In genomic region chr19:10565567-10566407, GRCh38 we compare ENCODE assay signal across 8 cellular contexts. TPM values are rescaled to one million over a fixed set of nuclear protein-coding genes. Genes with fewer than 3 reads are reported as not detected.
DNase-seq lines count a peak whose midpoint lies in the region; ATAC-seq and TF ChIP-seq lines count a peak whose summit lies in the region.

Gene KRI1, minus strand, starts transcription at chr19:10566010. Its CDS starts 11 bp downstream, at chr19:10565999.

- peaks cover 38% of the 10 kb centered on the region for H3K36me3 Mint-ChIP-seq in activated CD4-positive, alpha-beta T cell treated with anti-CD3 and anti-CD28 coated beads for 36 hours (ENCODE audit: low read depth)

- H3K27me3 ChIP-seq in BE2C: no peaks in the 10 kb centered on the region
- no peaks in the 10 kb centered on the region for H3K27me3 ChIP-seq in layer of hippocampus (ENCODE audit: control insufficient read depth, insufficient read depth, low read length)

- peaks cover 5% of the 10 kb centered on the region for H3K4me1 ChIP-seq in BE2C

- H3K36me3 ChIP-seq in BE2C: peaks cover 11% of the 10 kb centered on the region

- peak; percentile 75 for TF ChIP-seq POLR2A in GM19193 (IDR thresholded peaks at IDR 0.05; ENCODE audit: extremely low read depth, insufficient read depth, insufficient read length)

- H3K9me3 Mint-ChIP-seq in activated CD4-positive, alpha-beta T cell treated with anti-CD3 and anti-CD28 coated beads for 36 hours (ENCODE audit: low read depth): no peaks in the 10 kb centered on the region

- POLR2A ChIA-PET in activated CD4-positive, alpha-beta T cell treated with anti-CD3 and anti-CD28 coated beads for 36 hours (lab: Charles Lee): interaction anchor here (0.5 to 1.0 kb wide), 6 partner anchors 13 to 659 kb away, joined by 3 to 4 read pairs (median 3); no protein-coding TSS in a partner anchor

- ATAC-seq in HG03442 (IDR thresholded peaks at IDR 0.05; ENCODE audit: unreplicated experiment): peak; percentile 49
- peak; percentile 39 for ATAC-seq in activated CD4-positive, alpha-beta T cell treated with anti-CD3 and anti-CD28 coated beads for 36 hours

- H3K4me1 Mint-ChIP-seq in activated CD4-positive, alpha-beta T cell treated with anti-CD3 and anti-CD28 coated beads for 36 hours: peaks cover 34% of the 10 kb centered on the region

- TF ChIP-seq CTCF in BE2C (IDR thresholded peaks at IDR 0.05; ENCODE audit: low read depth, low read length): peak; percentile 27; the same call in 1 of the 2 replicates
- peak; percentile 24 for TF ChIP-seq CTCF in choroid plexus epithelial cell (conservative IDR thresholded peaks at IDR 0.05; ENCODE audit: low read depth, low read length)

- no peaks in the 10 kb centered on the region for H3K9me3 ChIP-seq in BE2C

- intact Hi-C loops in activated CD4-positive, alpha-beta T cell treated with anti-CD3 and anti-CD28 coated beads for 36 hours (cut with DNase I, micrococcal nuclease): loop anchor here (1.0 to 5.0 kb wide), 18 partner anchors 12 to 527 kb away; partner anchors contain the start of genes ATG4D (in 2 of the 2), CDC37 (in 1 of the 2), ICAM5 (in 1 of the 2) and MRPL4 (in 1 of the 2)

- H3K4me3 ChIP-seq in BE2C (ENCODE audit: low read depth, low read length) (peak within 1 kb of the TSS; percentile 72), choroid plexus epithelial cell (ENCODE audit: low read depth, low read length) (peak within 1 kb of the TSS; percentile 90)

- CTCF ChIA-PET in activated CD4-positive, alpha-beta T cell treated with anti-CD3 and anti-CD28 coated beads for 36 hours (lab: Charles Lee): interaction anchor here (0.5 to 2.2 kb wide), 12 partner anchors 10 to 630 kb away, joined by 3 to 10 read pairs (median 3); partner anchors contain the start of gene TMED1

- peak within 1 kb of the TSS; percentile 98 for H3K4me3 Mint-ChIP-seq in activated CD4-positive, alpha-beta T cell treated with anti-CD3 and anti-CD28 coated beads for 36 hours

- peak within 1 kb of the TSS; percentile 94 for H3K27ac Mint-ChIP-seq in activated CD4-positive, alpha-beta T cell treated with anti-CD3 and anti-CD28 coated beads for 36 hours

- H3K27me3 Mint-ChIP-seq in activated CD4-positive, alpha-beta T cell treated with anti-CD3 and anti-CD28 coated beads for 36 hours: no peaks in the 10 kb centered on the region

- DNase-seq in BE2C (peak; percentile 100), NCI-H524 (lab: John Stamatoyannopoulos, UW) (peak; percentile 97 to 98), choroid plexus epithelial cell (ENCODE audit: low read depth) (peak; percentile 98)
- DNase-seq in activated CD4-positive, alpha-beta T cell treated with anti-CD3 and anti-CD28 coated beads for 36 hours: peak; percentile 100
- peak; percentile 95 to 99 (median 96) for DNase-seq in stimulated activated CD4-positive, alpha-beta T cell treated with anti-CD3 and anti-CD28 coated beads, Interleukin-1b, Interleukin-23, amount 100 ng/mL, for 24 hours (ENCODE audit: low read depth in 4 of 4, low spot score in 1 of 4)

- H3K27ac ChIP-seq in layer of hippocampus (ENCODE audit: low read depth, low read length): peak within 1 kb of the TSS; percentile 94

RNA-seq across cellular contexts. Expression of gene KRI1, which starts in this region (rescaled TPM):
- 97.7 TPM for polyA plus RNA-seq in BE2C (2012; ENCODE audit: insufficient read depth, insufficient read length, low read depth)
- total RNA-seq in activated CD4-positive, alpha-beta T cell treated with anti-CD3 and anti-CD28 coated beads for 36 hours: 10 to 100 TPM; 62.5 to 67.1 TPM

Comparison
In these comparisons a context has a peak if more than half of its experiments do, and no peak if none do; other contexts are left out.
1. Peak in every context shown above with its lines: DNase-seq, ATAC-seq, H3K4me3 ChIP-seq and H3K27ac ChIP-seq.